ENCODE assay signal across 15 cellular contexts in genomic region chr3:126986001-126986400, GRCh38. TPM values are rescaled to one million over a fixed set of nuclear protein-coding genes. Genes with fewer than 3 reads are reported as not detected.
A peak's percentile ranks its signal among the peaks of the same experiment; 100 is the strongest.
DNase-seq lines count a peak whose midpoint lies in the region; ATAC-seq and TF ChIP-seq lines count a peak whose summit lies in the region.
"Had no signal": no experiment of that assay in that cellular context is flagged by ENCODE, and none has a peak within 500 bp of the region (broad histone marks: within the 10 kb centered on the region; RNA-seq: fewer than 3 reads in every experiment).

No MANE protein-coding gene starts in this region.

- H2BK15ac ChIP-seq in mesenchymal stem cell (ENCODE audit: low read depth, poor library complexity, severe bottlenecking), result no peak overlapping the region

- no peak overlapping the region for H2BK120ac ChIP-seq in mesenchymal stem cell (ENCODE audit: low read depth, low read length)

- H3K9ac ChIP-seq in mesenchymal stem cell (ENCODE audit: low read length), result peak overlapping the region; percentile 38

- H3K4ac ChIP-seq in mesenchymal stem cell (ENCODE audit: low read depth in 1 of 2, low read length in 2 of 2), result no peak overlapping the region

- no peak overlapping the region for H2AFZ ChIP-seq in mesenchymal stem cell (ENCODE audit: low read depth, low read length)

- peaks cover 18% of the 10 kb centered on the region for H3K4me1 Mint-ChIP-seq in CD4-positive, alpha-beta T cell (ENCODE audit: low read depth)
- peaks cover 11% of the 10 kb centered on the region for H3K4me1 Mint-ChIP-seq in activated T-helper 1 cell treated with anti-CD3 and anti-CD28 coated beads, Interleukin-12 subunit alpha, Interleukin-12 subunit beta, Interleukin-2, Interleukin-4 antibody, amounts not matched to agents 30 ng/mL and 10 ng/mL and 1 ng/mL, durations not matched to agents 14 hours and 24 hours and 36 hours (ENCODE audit: low read depth)

- no peak overlapping the region for H4K91ac ChIP-seq in mesenchymal stem cell (ENCODE audit: low read length)

- H2BK5ac ChIP-seq in mesenchymal stem cell (ENCODE audit: low read depth, low read length, poor library complexity, severe bottlenecking), result no peak overlapping the region

- 55% methylated on average over 9 of the region's 9 CpGs for WGBS in mesenchymal stem cell

- no peaks in the 10 kb centered on the region for H3K9me3 ChIP-seq in CD4-positive, alpha-beta T cell (ENCODE audit: control insufficient read depth, low read length)
- no peaks in the 10 kb centered on the region for H3K9me3 ChIP-seq in mesenchymal stem cell (ENCODE audit: control insufficient read depth, low read length)

- H3K27ac ChIP-seq in CD4-positive, alpha-beta T cell (ENCODE audit: low read depth, low read length), result no peak overlapping the region
- no peak overlapping the region for H3K27ac ChIP-seq in mesenchymal stem cell (ENCODE audit: low read length, poor library complexity, severe bottlenecking)

- H3K36me3 ChIP-seq in mesenchymal stem cell (ENCODE audit: control insufficient read depth in 1 of 2, insufficient read depth in 2 of 2, low read depth in 1 of 2, low read length in 2 of 2), result peaks cover 25 to 42% of the 10 kb centered on the region in 2 experiments

- intact Hi-C loops in CD4-positive, alpha-beta T cell (cut with DNase I, micrococcal nuclease), result loop anchor here in 1 of 2 experiments (10.0 kb wide), 2 partner anchors 901 to 991 kb away; partner anchors contain the start of gene SLC41A3
- intact Hi-C loops in activated T-helper 1 cell treated with anti-CD3 and anti-CD28 coated beads, Interleukin-12 subunit alpha, Interleukin-12 subunit beta, Interleukin-2, Interleukin-4 antibody, amounts not matched to agents 30 ng/mL and 10 ng/mL and 1 ng/mL, durations not matched to agents 14 hours and 24 hours and 36 hours (cut with micrococcal nuclease), result no loop called here

- peak overlapping the region; percentile 55 for H3K27ac Mint-ChIP-seq in CD4-positive, alpha-beta T cell
- no peak overlapping the region for H3K27ac Mint-ChIP-seq in activated T-helper 1 cell treated with anti-CD3 and anti-CD28 coated beads, Interleukin-12 subunit alpha, Interleukin-12 subunit beta, Interleukin-2, Interleukin-4 antibody, amounts not matched to agents 30 ng/mL and 10 ng/mL and 1 ng/mL, durations not matched to agents 14 hours and 24 hours and 36 hours
- H3K27ac Mint-ChIP-seq: activated naive CD8-positive, alpha-beta T cell treated with anti-CD3 and anti-CD28 coated beads for 36 hours; B cell had no signal

- H3K4me2 ChIP-seq in mesenchymal stem cell (ENCODE audit: low read length, poor library complexity, severe bottlenecking), result no peak overlapping the region

- no peak for ATAC-seq in CD4-positive, alpha-beta T cell (ENCODE audit: poor library complexity)
- no peak for ATAC-seq in HG02610 (IDR thresholded peaks at IDR 0.05; ENCODE audit: unreplicated experiment)

- CTCF ChIA-PET in CD4-positive, alpha-beta T cell (lab: Charles Lee), result no interaction called here

- peaks cover 20% of the 10 kb centered on the region for H3K79me1 ChIP-seq in mesenchymal stem cell (replicated peaks; ENCODE audit: low read length, poor library complexity, severe bottlenecking)

- peak overlapping the region in 1 of 2 experiments; percentile 86 for H3K4me3 ChIP-seq in mesenchymal stem cell (ENCODE audit: insufficient read depth in 1 of 2, low read depth in 1 of 2, low read length in 2 of 2)

- no peak for DNase-seq in CD4-positive, alpha-beta T cell
- DNase-seq in NCI-H1105 (lab: John Stamatoyannopoulos, UW), result peak; percentile 44
- no peak for DNase-seq in activated T-helper 1 cell treated with anti-CD3 and anti-CD28 coated beads, Interleukin-12 subunit alpha, Interleukin-12 subunit beta, Interleukin-2, Interleukin-4 antibody, amounts not matched to agents 30 ng/mL and 10 ng/mL and 1 ng/mL, durations not matched to agents 14 hours and 24 hours and 36 hours (ENCODE audit: low spot score)
- DNase-seq in mesenchymal stem cell, result no peak
- no peak for DNase-seq in kidney glomerular epithelial cell (lab: John Stamatoyannopoulos, UW)
- DNase-seq in NCI-H2196 (lab: John Stamatoyannopoulos, UW; ENCODE audit: unreplicated experiment), result no peak
- no peak for DNase-seq in HK-2 (ENCODE audit: unreplicated experiment)
- DNase-seq: activated naive CD8-positive, alpha-beta T cell treated with anti-CD3 and anti-CD28 coated beads for 36 hours; foreskin melanocyte; GOT3; immature natural killer cell; NCI-H524 treated with DMSO at 0.1 percent for 48 hours; SHP77 treated with DMSO at 0.1 percent for 48 hours had no signal

- H3K4me1 ChIP-seq in mesenchymal stem cell (ENCODE audit: control insufficient read depth, insufficient read depth, low read depth, low read length), result peaks cover 42% of the 10 kb centered on the region

- H3K36me3 Mint-ChIP-seq in CD4-positive, alpha-beta T cell (ENCODE audit: low read depth), result peaks cover 5% of the 10 kb centered on the region
- no peaks in the 10 kb centered on the region for H3K36me3 Mint-ChIP-seq in activated T-helper 1 cell treated with anti-CD3 and anti-CD28 coated beads, Interleukin-12 subunit alpha, Interleukin-12 subunit beta, Interleukin-2, Interleukin-4 antibody, amounts not matched to agents 30 ng/mL and 10 ng/mL and 1 ng/mL, durations not matched to agents 14 hours and 24 hours and 36 hours (ENCODE audit: low read depth)
- H3K36me3 Mint-ChIP-seq: activated naive CD8-positive, alpha-beta T cell treated with anti-CD3 and anti-CD28 coated beads for 36 hours; immature natural killer cell had no signal

- no peaks in the 10 kb centered on the region for H3K27me3 Mint-ChIP-seq in CD4-positive, alpha-beta T cell
- H3K27me3 Mint-ChIP-seq in activated T-helper 1 cell treated with anti-CD3 and anti-CD28 coated beads, Interleukin-12 subunit alpha, Interleukin-12 subunit beta, Interleukin-2, Interleukin-4 antibody, amounts not matched to agents 30 ng/mL and 10 ng/mL and 1 ng/mL, durations not matched to agents 14 hours and 24 hours and 36 hours (ENCODE audit: insufficient read depth), result no peaks in the 10 kb centered on the region
- H3K27me3 Mint-ChIP-seq: activated naive CD8-positive, alpha-beta T cell treated with anti-CD3 and anti-CD28 coated beads for 36 hours; B cell had no signal

- peak overlapping the region; percentile 69 for H3K4me3 Mint-ChIP-seq in CD4-positive, alpha-beta T cell
- peak overlapping the region; percentile 26 for H3K4me3 Mint-ChIP-seq in activated T-helper 1 cell treated with anti-CD3 and anti-CD28 coated beads, Interleukin-12 subunit alpha, Interleukin-12 subunit beta, Interleukin-2, Interleukin-4 antibody, amounts not matched to agents 30 ng/mL and 10 ng/mL and 1 ng/mL, durations not matched to agents 14 hours and 24 hours and 36 hours
- H3K4me3 Mint-ChIP-seq: activated naive CD8-positive, alpha-beta T cell treated with anti-CD3 and anti-CD28 coated beads for 36 hours; B cell; immature natural killer cell had no signal

- H2BK12ac ChIP-seq in mesenchymal stem cell (ENCODE audit: low read length in 2 of 2), result no peak overlapping the region

- no peak overlapping the region for H3K14ac ChIP-seq in mesenchymal stem cell (ENCODE audit: low read length in 2 of 2)

- no peak for TF ChIP-seq CTCF in CD4-positive, alpha-beta T cell (IDR thresholded peaks at IDR 0.05)

- no peak overlapping the region for H3K18ac ChIP-seq in mesenchymal stem cell (ENCODE audit: low read depth in 1 of 2, low read length in 2 of 2)

- peak overlapping the region in 1 of 2 experiments; percentile 62 for H3K23ac ChIP-seq in mesenchymal stem cell (ENCODE audit: low read length in 2 of 2)

- no peak overlapping the region for H4K8ac ChIP-seq in mesenchymal stem cell (ENCODE audit: low read length)

- POLR2A ChIA-PET in CD4-positive, alpha-beta T cell (lab: Charles Lee), result no interaction called here

- no peak overlapping the region for H2AK5ac ChIP-seq in mesenchymal stem cell (ENCODE audit: low read length, severe bottlenecking)

- H3K9me3 Mint-ChIP-seq in CD4-positive, alpha-beta T cell, result no peaks in the 10 kb centered on the region
- H3K9me3 Mint-ChIP-seq in activated T-helper 1 cell treated with anti-CD3 and anti-CD28 coated beads, Interleukin-12 subunit alpha, Interleukin-12 subunit beta, Interleukin-2, Interleukin-4 antibody, amounts not matched to agents 30 ng/mL and 10 ng/mL and 1 ng/mL, durations not matched to agents 14 hours and 24 hours and 36 hours, result no peaks in the 10 kb centered on the region
- H3K9me3 Mint-ChIP-seq: activated naive CD8-positive, alpha-beta T cell treated with anti-CD3 and anti-CD28 coated beads for 36 hours; immature natural killer cell had no signal

- no peaks in the 10 kb centered on the region for H3K27me3 ChIP-seq in CD4-positive, alpha-beta T cell (ENCODE audit: control insufficient read depth, insufficient read depth, low read length)
- no peaks in the 10 kb centered on the region for H3K27me3 ChIP-seq in mesenchymal stem cell (ENCODE audit: control insufficient read depth in 1 of 2, insufficient read depth in 1 of 2, low read length in 2 of 2)

RNA-seq across cellular contexts. Expression of gene PLXNA1, which starts 3.1 kb away (rescaled TPM):
- 10 to 100 TPM in 1 of 2 experiments, 1 to 10 TPM in 1; 9.8 to 10.6 TPM for total RNA-seq in CD4-positive, alpha-beta T cell
- 22.1 and 25.5 TPM in 2 replicates for total RNA-seq in activated T-helper 1 cell treated with anti-CD3 and anti-CD28 coated beads, Interleukin-12 subunit alpha, Interleukin-12 subunit beta, Interleukin-2, Interleukin-4 antibody, amounts not matched to agents 30 ng/mL and 10 ng/mL and 1 ng/mL, durations not matched to agents 14 hours and 24 hours and 36 hours
- 51.0 TPM for polyA plus RNA-seq in mesenchymal stem cell (2013, experiment 1 of 2)
- 49.9 TPM for polyA plus RNA-seq in mesenchymal stem cell (2013, experiment 2 of 2)
